15 cellular contexts compared by ENCODE assay signal in genomic region chr18:2955966-2956521, GRCh38. TPM values are rescaled to one million over a fixed set of nuclear protein-coding genes. Genes with fewer than 3 reads are reported as not detected.
A peak's percentile ranks its signal among the peaks of the same experiment; 100 is the strongest.
DNase-seq lines count a peak whose midpoint lies in the region; ATAC-seq and TF ChIP-seq lines count a peak whose summit lies in the region.
"Had no signal": no experiment of that assay in that cellular context is flagged by ENCODE, and none has a peak within 500 bp of the region (broad histone marks: within the 10 kb centered on the region; RNA-seq: fewer than 3 reads in every experiment).

No MANE protein-coding gene starts in this region.

- no peak overlapping the region for H2AFZ ChIP-seq in OCI-LY3 (ENCODE audit: low read depth, low read length)
- H2AFZ ChIP-seq: PC-9 had no signal

- no peak for TF ChIP-seq EP300 in stomach (IDR thresholded peaks at IDR 0.05)

- H3K79me2 ChIP-seq in OCI-LY3 (ENCODE audit: low read length), result peaks cover 31% of the 10 kb centered on the region

- H3K27me3 Mint-ChIP-seq in CD8-positive, alpha-beta T cell (ENCODE audit: low read depth), result no peaks in the 10 kb centered on the region

- no peak for TF ChIP-seq POLR2A in stomach (IDR thresholded peaks at IDR 0.05)

- H3K9ac ChIP-seq in OCI-LY3 (ENCODE audit: low read length), result peak overlapping the region; percentile 91

- H3K36me3 ChIP-seq in CD8-positive, alpha-beta T cell (ENCODE audit: insufficient read depth, low read length), result peaks cover 28% of the 10 kb centered on the region
- H3K36me3 ChIP-seq in OCI-LY3 (replicated peaks; ENCODE audit: low read depth, low read length) (peaks cover 55% of the 10 kb centered on the region), neutrophil (peaks cover 64% of the 10 kb centered on the region), stomach (peaks cover 6 to 52% (median 51%) of the 10 kb centered on the region in 4 donors)

- H3K27ac Mint-ChIP-seq in CD8-positive, alpha-beta T cell, result peak overlapping the region; percentile 94

- H3K4me3 Mint-ChIP-seq in CD8-positive, alpha-beta T cell, result peak overlapping the region; percentile 74

- no peak for ATAC-seq in CD8-positive, alpha-beta T cell

- peaks cover 76% of the 10 kb centered on the region for H3K4me1 Mint-ChIP-seq in CD8-positive, alpha-beta T cell (ENCODE audit: low read depth)

- TF ChIP-seq CTCF in CD8-positive, alpha-beta T cell (IDR thresholded peaks at IDR 0.05), result no peak
- TF ChIP-seq CTCF in OCI-LY3 (IDR thresholded peaks at IDR 0.05; ENCODE audit: low read depth, low read length) (no peak), neutrophil (IDR thresholded peaks at IDR 0.05) (no peak), stomach (IDR thresholded peaks at IDR 0.05) (no peak)

- intact Hi-C loops in CD8-positive, alpha-beta T cell (cut with DNase I, micrococcal nuclease), result loop anchor here (2.0 to 5.0 kb wide), 4 partner anchors 21 to 636 kb away; partner anchors contain the start of gene TGIF1 (in 1 of the 2)
- intact Hi-C loops in stomach (cut with DNase I; ENCODE audit: low total_unique reads), result no loop called here

- peaks cover 66% of the 10 kb centered on the region for H3K4me1 ChIP-seq in CD8-positive, alpha-beta T cell (ENCODE audit: insufficient read depth, low read length)
- H3K4me1 ChIP-seq in OCI-LY3 (ENCODE audit: low read length) (peaks cover 72% of the 10 kb centered on the region), neutrophil (ENCODE audit: control insufficient read depth in 1 of 2, insufficient read depth in 1 of 2, low read depth in 1 of 2, low read length in 1 of 2) (peaks cover 28% of the 10 kb centered on the region in 2 experiments), stomach (peaks cover 22 to 59% (median 35%) of the 10 kb centered on the region in 4 donors)

- POLR2A ChIA-PET in CD8-positive, alpha-beta T cell (lab: Charles Lee), result interaction anchor here (0.9 to 2.4 kb wide), 4 partner anchors 15 to 45 kb away, joined by 3 to 8 read pairs (median 4); no protein-coding TSS in a partner anchor

- H3K9me3 ChIP-seq in CD8-positive, alpha-beta T cell (ENCODE audit: low read length), result no peaks in the 10 kb centered on the region
- H3K9me3 ChIP-seq in OCI-LY3 (ENCODE audit: insufficient read depth, low read length) (no peaks in the 10 kb centered on the region), neutrophil (no peaks in the 10 kb centered on the region), stomach (no peaks in the 10 kb centered on the region)

- peaks cover 59% of the 10 kb centered on the region for H3K36me3 Mint-ChIP-seq in CD8-positive, alpha-beta T cell

- peak overlapping the region; percentile 71 for H3K4me2 ChIP-seq in OCI-LY3 (ENCODE audit: low read length)
- H3K4me2 ChIP-seq: PC-9 had no signal

- no peaks in the 10 kb centered on the region for H3K27me3 ChIP-seq in CD8-positive, alpha-beta T cell (ENCODE audit: insufficient read depth, low read length)
- no peaks in the 10 kb centered on the region for H3K27me3 ChIP-seq in OCI-LY3 (ENCODE audit: low read depth, low read length)
- H3K27me3 ChIP-seq in neutrophil, result no peaks in the 10 kb centered on the region
- no peaks in the 10 kb centered on the region for H3K27me3 ChIP-seq in stomach

- no peaks in the 10 kb centered on the region for H4K20me1 ChIP-seq in OCI-LY3 (ENCODE audit: insufficient read depth, low read length)

- CTCF ChIA-PET in CD8-positive, alpha-beta T cell (lab: Charles Lee), result interaction anchor here (0.8 to 10.6 kb wide), 6 partner anchors 18 to 173 kb away, joined by 3 to 127 read pairs (median 12); no protein-coding TSS in a partner anchor

- peak overlapping the region; percentile 34 for H3K27ac ChIP-seq in CD8-positive, alpha-beta T cell (ENCODE audit: low read depth, low read length)
- H3K27ac ChIP-seq in OCI-LY3 (ENCODE audit: low read length), result peak overlapping the region; percentile 99
- H3K27ac ChIP-seq in neutrophil, result peak overlapping the region; percentile 33
- H3K27ac ChIP-seq in stomach, result peak overlapping the region in 2 of 5 donors; percentile 4 to 84
- H3K27ac ChIP-seq: PC-9 had no signal

- WGBS in stomach, 5 donors, result 69 to 85% (median 82%) methylated on average over 8 of the region's 8 CpGs

- H3K4me3 ChIP-seq in CD8-positive, alpha-beta T cell (ENCODE audit: low read depth, low read length), result peak overlapping the region; percentile 2
- H3K4me3 ChIP-seq in OCI-LY3 (ENCODE audit: low read length) (peak overlapping the region; percentile 27), neutrophil (ENCODE audit: low read depth in 1 of 2, low read length in 1 of 2) (no peak overlapping the region), stomach (no peak overlapping the region)
- H3K4me3 ChIP-seq: PC-9 had no signal

- DNase-seq in CD8-positive, alpha-beta T cell, result peak in 1 of 7 experiments; percentile 41
- DNase-seq in dedifferentiated amniotic fluid mesenchymal stem cell (ENCODE audit: extremely low spot score) (peak; percentile 39), stomach (no peak), COLO829 (ENCODE audit: low spot score) (no peak), HUDEP-2 (lab: John Stamatoyannopoulos, UW; ENCODE audit: unreplicated experiment in 76 of 76) (no peak)
- DNase-seq: activated CD8-positive, alpha-beta memory T cell treated with anti-CD3 and anti-CD28 coated beads for 24 hours; aorta; kidney glomerular epithelial cell; NCI-H1092; NCI-H345; PC-9; right cardiac atrium; substantia nigra had no signal

- no peaks in the 10 kb centered on the region for H3K9me3 Mint-ChIP-seq in CD8-positive, alpha-beta T cell

RNA-seq across cellular contexts. Expression of gene LPIN2, which starts 56.9 kb away (rescaled TPM):
- 10 to 100 TPM; 50.3 to 50.9 TPM for total RNA-seq in CD8-positive, alpha-beta T cell
- total RNA-seq in stomach, result 10 to 100 TPM in 4 of 5 donors, 1 to 10 TPM in 1; 9.3 to 86.8 (median 13.4) TPM
- polyA plus RNA-seq in stomach, result 10 to 100 TPM in 2 of 3 donors, 1 to 10 TPM in 1; 4.0 to 42.8 (median 12.5) TPM

Comparison
In these comparisons a context has a peak if more than half of its experiments do, and no peak if none do; other contexts are left out.
1. H3K4me3 ChIP-seq: peak in CD8-positive, alpha-beta T cell (single experiment) and OCI-LY3 (single experiment); none in neutrophil (0 of 2) and stomach (0 of 4).